Comparison of ENCODE assay signal across 12 cellular contexts in genomic region chr18:63197246-63197791, GRCh38.
DNase-seq lines count a peak whose midpoint lies in the region; ATAC-seq and TF ChIP-seq lines count a peak whose summit lies in the region.
"Had no signal": no experiment of that assay in that cellular context is flagged by ENCODE, and none has a peak within 500 bp of the region (broad histone marks: within the 10 kb centered on the region; RNA-seq: fewer than 3 reads in every experiment).

No MANE protein-coding gene starts in this region.

- H3K9me3 Mint-ChIP-seq in activated CD4-positive, alpha-beta memory T cell treated with anti-CD3 and anti-CD28 coated beads for 36 hours, result no peaks in the 10 kb centered on the region
- H3K9me3 Mint-ChIP-seq in activated CD4-positive, alpha-beta memory T cell treated with anti-CD3 and anti-CD28 coated beads, Interleukin-2, amount 10 ng/mL, durations not matched to agents 7 days and 5 days, result no peaks in the 10 kb centered on the region
- H3K9me3 Mint-ChIP-seq in T-cell, result no peaks in the 10 kb centered on the region

- H3K27me3 ChIP-seq in skeletal muscle tissue (ENCODE audit: control insufficient read depth in 3 of 3, insufficient read depth in 3 of 3, low read length in 3 of 3), result no peaks in the 10 kb centered on the region

- H3K9me3 ChIP-seq in HEK293 (ENCODE audit: control insufficient read depth, insufficient read depth, low read depth, low read length), result no peaks in the 10 kb centered on the region
- H3K9me3 ChIP-seq in skeletal muscle tissue (ENCODE audit: control insufficient read depth in 3 of 3, low read length in 3 of 3), result no peaks in the 10 kb centered on the region
- H3K9me3 ChIP-seq: prostate gland had no signal

- H3K4me1 ChIP-seq in HEK293 (ENCODE audit: control insufficient read depth, insufficient read depth, low read length) (peaks cover 10% of the 10 kb centered on the region), skeletal muscle tissue (ENCODE audit: control insufficient read depth in 3 of 3, insufficient read depth in 3 of 3, low read length in 3 of 3) (peaks cover 11 to 48% (median 21%) of the 10 kb centered on the region in 3 donors)

- H3K27me3 Mint-ChIP-seq in activated CD4-positive, alpha-beta memory T cell treated with anti-CD3 and anti-CD28 coated beads for 36 hours, result no peaks in the 10 kb centered on the region
- H3K27me3 Mint-ChIP-seq in activated CD4-positive, alpha-beta memory T cell treated with anti-CD3 and anti-CD28 coated beads, Interleukin-2, amount 10 ng/mL, durations not matched to agents 7 days and 5 days, result no peaks in the 10 kb centered on the region
- no peaks in the 10 kb centered on the region for H3K27me3 Mint-ChIP-seq in T-cell

- H3K27ac Mint-ChIP-seq in activated CD4-positive, alpha-beta memory T cell treated with anti-CD3 and anti-CD28 coated beads for 36 hours, result no peak overlapping the region
- H3K27ac Mint-ChIP-seq in activated CD4-positive, alpha-beta memory T cell treated with anti-CD3 and anti-CD28 coated beads, Interleukin-2, amount 10 ng/mL, durations not matched to agents 7 days and 5 days, result no peak overlapping the region
- H3K27ac Mint-ChIP-seq in T-cell, result no peak overlapping the region

- H3K4me1 Mint-ChIP-seq in activated CD4-positive, alpha-beta memory T cell treated with anti-CD3 and anti-CD28 coated beads for 36 hours (ENCODE audit: low read depth), result peaks cover 32% of the 10 kb centered on the region
- peaks cover 36% of the 10 kb centered on the region for H3K4me1 Mint-ChIP-seq in activated CD4-positive, alpha-beta memory T cell treated with anti-CD3 and anti-CD28 coated beads, Interleukin-2, amount 10 ng/mL, durations not matched to agents 7 days and 5 days
- H3K4me1 Mint-ChIP-seq in T-cell, result peaks cover 23 to 40% (median 39%) of the 10 kb centered on the region in 3 donors

- H3K9ac ChIP-seq in skeletal muscle tissue (ENCODE audit: low read depth in 1 of 3, low read length in 3 of 3), result peak overlapping the region in 1 of 3 donors; percentile 1

- H3K27ac ChIP-seq in HEK293 (ENCODE audit: extremely low read depth, low read depth, low read length), result no peak overlapping the region
- peak overlapping the region; percentile 2 for H3K27ac ChIP-seq in skeletal muscle tissue (ENCODE audit: low read depth, low read length)
- H3K27ac ChIP-seq: prostate gland had no signal

- H3K36me3 Mint-ChIP-seq in activated CD4-positive, alpha-beta memory T cell treated with anti-CD3 and anti-CD28 coated beads for 36 hours, result peaks cover 3% of the 10 kb centered on the region
- H3K36me3 Mint-ChIP-seq in activated CD4-positive, alpha-beta memory T cell treated with anti-CD3 and anti-CD28 coated beads, Interleukin-2, amount 10 ng/mL, durations not matched to agents 7 days and 5 days (ENCODE audit: low read depth), result peaks cover 26% of the 10 kb centered on the region
- peaks cover 11% of the 10 kb centered on the region for H3K36me3 Mint-ChIP-seq in T-cell

- intact Hi-C loops in activated CD4-positive, alpha-beta memory T cell treated with anti-CD3 and anti-CD28 coated beads for 36 hours (cut with micrococcal nuclease), result loop anchor here (2.0 kb wide), 1 partner anchor 65 kb away; no protein-coding TSS in a partner anchor

- CTCF ChIA-PET in activated CD4-positive, alpha-beta memory T cell treated with anti-CD3 and anti-CD28 coated beads for 36 hours (lab: Charles Lee), result interaction anchor here (0.7 to 4.5 kb wide), 10 partner anchors 15 to 121 kb away, joined by 3 to 27 read pairs (median 5); partner anchors contain the start of gene BCL2
- CTCF ChIA-PET in activated CD4-positive, alpha-beta memory T cell treated with anti-CD3 and anti-CD28 coated beads, Interleukin-2, amount 10 ng/mL, durations not matched to agents 7 days and 5 days (lab: Charles Lee), result interaction anchor here (0.8 to 3.4 kb wide), 9 partner anchors 11 to 143 kb away, joined by 3 to 26 read pairs (median 3); partner anchors contain the start of gene BCL2
- CTCF ChIA-PET in HEK293 (lab: Yijun Ruan, JAX) (interaction anchor here (1.3 to 1.6 kb wide), 2 partner anchors 26 to 66 kb away, joined by 3 to 5 read pairs; no protein-coding TSS in a partner anchor), T-cell (lab: Charles Lee) (interaction anchor here (1.2 to 2.7 kb wide), 3 partner anchors 18 to 122 kb away, joined by 3 to 9 read pairs (median 4); partner anchors contain the start of gene BCL2 (in 1 of the 2))

- no peaks in the 10 kb centered on the region for H3K36me3 ChIP-seq in HEK293 (ENCODE audit: control insufficient read depth in 2 of 2, insufficient read depth in 1 of 2, low read length in 2 of 2)
- no peaks in the 10 kb centered on the region for H3K36me3 ChIP-seq in skeletal muscle tissue (ENCODE audit: control insufficient read depth in 3 of 3, insufficient read depth in 3 of 3, low read length in 3 of 3)
- H3K36me3 ChIP-seq: prostate gland had no signal

- H3K4me3 Mint-ChIP-seq in activated CD4-positive, alpha-beta memory T cell treated with anti-CD3 and anti-CD28 coated beads for 36 hours, result no peak overlapping the region
- no peak overlapping the region for H3K4me3 Mint-ChIP-seq in activated CD4-positive, alpha-beta memory T cell treated with anti-CD3 and anti-CD28 coated beads, Interleukin-2, amount 10 ng/mL, durations not matched to agents 7 days and 5 days
- no peak overlapping the region for H3K4me3 Mint-ChIP-seq in T-cell

- POLR2A ChIA-PET in activated CD4-positive, alpha-beta memory T cell treated with anti-CD3 and anti-CD28 coated beads for 36 hours (lab: Charles Lee), result interaction anchor here (0.8 to 3.6 kb wide), 9 partner anchors 11 to 121 kb away, joined by 3 to 28 read pairs (median 6); partner anchors contain the start of gene BCL2
- POLR2A ChIA-PET in activated CD4-positive, alpha-beta memory T cell treated with anti-CD3 and anti-CD28 coated beads, Interleukin-2, amount 10 ng/mL, durations not matched to agents 7 days and 5 days (lab: Charles Lee), result interaction anchor here (0.8 to 4.4 kb wide), 19 partner anchors 9 to 168 kb away, joined by 3 to 37 read pairs (median 4); partner anchors contain the start of gene BCL2
- POLR2A ChIA-PET in HEK293 (lab: Yijun Ruan, JAX), result no interaction called here
- POLR2A ChIA-PET in T-cell (lab: Charles Lee), result interaction anchor here (0.6 to 0.9 kb wide), 3 partner anchors 17 to 36 kb away, joined by 3 to 7 read pairs (median 6); no protein-coding TSS in a partner anchor

- ATAC-seq in T-cell (replicated peaks in 1 of 4), result peak in 3 of 4 experiments; percentile 13 to 38 (median 13)

- peak; percentile 43 for DNase-seq in activated CD4-positive, alpha-beta memory T cell treated with anti-CD3 and anti-CD28 coated beads for 36 hours
- DNase-seq in activated CD4-positive, alpha-beta memory T cell treated with anti-CD3 and anti-CD28 coated beads, Interleukin-2, amount 10 ng/mL, durations not matched to agents 7 days and 5 days, result no peak
- DNase-seq in T-cell (peak in 6 of 34 experiments; percentile 3 to 23 (median 10)), AG08396 (ENCODE audit: low spot score) (no peak), NCI-H1694 treated with DMSO at 0.1 percent for 48 hours (lab: John Stamatoyannopoulos, UW) (no peak), DMS79 (lab: John Stamatoyannopoulos, UW) (no peak)
- DNase-seq: GDM1, mesenchymal stem cell, NCI-H1417 treated with DMSO at 0.1 percent for 48 hours had no signal

- TF ChIP-seq CTCF in HEK293 (tag by site-specific recombination; IDR thresholded peaks at IDR 0.05), result no peak

- H3K4me3 ChIP-seq in HEK293 (ENCODE audit: low read depth, low read length), result no peak overlapping the region
- no peak overlapping the region for H3K4me3 ChIP-seq in skeletal muscle tissue (ENCODE audit: low read length in 3 of 3)
- H3K4me3 ChIP-seq: prostate gland had no signal

TF ChIP-seq in HEK293, 187 proteins besides CTCF, POLR2A, EP300 and RAD21 (continues in another document):
- no peak for TF ChIP-seq MZF1 (tag by site-specific recombination; IDR thresholded peaks at IDR 0.05; ENCODE audit: borderline replicate concordance)
- no peak for TF ChIP-seq ZFP41 (tag by site-specific recombination; IDR thresholded peaks at IDR 0.05; ENCODE audit: borderline replicate concordance)
- no peak for TF ChIP-seq ZNF626 (tag by site-specific recombination; IDR thresholded peaks at IDR 0.05)
- TF ChIP-seq ZSCAN5A (tag by site-specific recombination; IDR thresholded peaks at IDR 0.05), result no peak
- TF ChIP-seq ZNF510 (tag by site-specific recombination; IDR thresholded peaks at IDR 0.05; ENCODE audit: insufficient replicate concordance), result no peak
- TF ChIP-seq ZNF133 (tag by site-specific recombination; IDR thresholded peaks at IDR 0.05), result no peak
- TF ChIP-seq SETDB1 (IDR thresholded peaks at IDR 0.05; ENCODE audit: insufficient read length, low read length), result no peak
- no peak for TF ChIP-seq ZNF830 (tag by site-specific recombination; IDR thresholded peaks at IDR 0.05; ENCODE audit: low read depth)
- no peak for TF ChIP-seq ZNF571 (tag by site-specific recombination; IDR thresholded peaks at IDR 0.05)
- no peak for TF ChIP-seq ZNF843 (tag by site-specific recombination; IDR thresholded peaks at IDR 0.05)
- TF ChIP-seq KLF9 (tag by site-specific recombination; IDR thresholded peaks at IDR 0.05; ENCODE audit: low read depth), result no peak
- peak; percentile 75 for TF ChIP-seq ATF2 (tag by site-specific recombination; IDR thresholded peaks at IDR 0.05; ENCODE audit: low read depth)
- no peak for TF ChIP-seq ZNF549 (tag by site-specific recombination; IDR thresholded peaks at IDR 0.05)
- TF ChIP-seq ZBTB8A (tag by site-specific recombination; IDR thresholded peaks at IDR 0.05), result no peak
